Comparison of ENCODE assay signal across 8 cellular contexts in the genomic region with DNA sequence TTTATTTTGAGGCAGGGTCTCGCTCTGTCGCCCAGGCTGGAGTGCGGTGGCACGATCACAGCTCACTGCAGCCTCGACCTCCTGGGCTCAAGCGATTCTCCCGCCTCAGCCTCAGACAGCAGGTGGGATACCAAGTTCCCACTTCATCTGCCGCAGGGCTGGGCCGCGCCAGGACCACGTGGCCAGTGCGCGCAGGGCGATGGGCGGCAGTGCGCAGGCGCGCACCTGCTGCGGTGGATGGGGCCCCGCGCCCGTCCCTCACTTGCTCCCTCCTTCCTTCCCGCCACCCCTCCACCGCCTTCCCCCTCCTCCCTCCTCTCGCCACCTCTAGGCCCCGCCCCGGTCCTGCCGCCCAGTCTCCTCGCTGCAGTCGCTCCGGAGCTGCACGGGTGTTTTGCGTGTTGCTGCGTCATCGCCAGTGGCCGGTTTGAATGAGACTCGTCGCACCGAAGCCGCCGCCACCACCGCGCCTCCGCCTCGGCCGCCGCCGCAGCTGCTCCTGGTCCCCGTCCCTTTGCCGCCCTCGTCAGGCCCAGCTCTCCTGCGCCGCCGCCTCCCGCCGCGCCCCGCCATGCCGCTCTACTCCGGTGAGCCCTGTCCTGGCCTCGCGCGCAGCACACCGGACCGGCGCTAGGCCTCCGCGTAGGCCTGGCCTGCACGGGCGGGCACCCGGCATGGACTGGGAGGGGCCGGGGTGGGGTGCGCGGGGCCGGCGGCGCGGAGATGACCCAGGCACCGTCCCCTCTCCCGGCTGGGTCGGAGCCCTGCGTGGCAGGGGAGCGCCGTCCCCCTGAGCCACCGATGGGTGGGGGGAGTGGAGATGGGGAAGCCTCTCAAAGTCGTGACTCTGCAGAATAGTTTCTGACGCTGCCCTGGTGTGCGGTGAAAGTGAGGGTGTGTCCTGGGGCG. TPM values are rescaled to one million over a fixed set of nuclear protein-coding genes. Genes with fewer than 3 reads are reported as not detected.
DNase-seq lines count a peak whose midpoint lies in the region; ATAC-seq and TF ChIP-seq lines count a peak whose summit lies in the region.

Gene USP14, plus strand, starts transcription at position 430 of the 909 bp plus-strand sequence. Its CDS starts 142 bp downstream, at position 572.

- peak; percentile 94 for DNase-seq in DMS 273 treated with DMSO at 0.1 percent for 48 hours (lab: John Stamatoyannopoulos, UW)
- DNase-seq in HuH-7.5 (ENCODE audit: low spot score) = peak; percentile 91
- peak; percentile 96 for DNase-seq in activated CD8-positive, alpha-beta memory T cell treated with anti-CD3 and anti-CD28 coated beads, Interleukin-2, amount 50 U/mL, for 48 hours
- peak; percentile 94 for DNase-seq in endothelial cell (ENCODE audit: low spot score)
- DNase-seq in mesothelial cell of epicardium (ENCODE audit: low spot score in 2 of 2, unreplicated experiment in 2 of 2) = peak; percentile 95 to 96
- peak; percentile 95 to 98 for DNase-seq in stimulated activated CD8-positive, alpha-beta memory T cell treated with anti-CD3 and anti-CD28 coated beads, Interleukin-15, amount 100 ng/mL, for 4 hours (ENCODE audit: low read depth in 2 of 2)

- peak within 1 kb of the TSS; percentile 59 for H3K27ac ChIP-seq in OCI-LY3 (ENCODE audit: low read length)

- peak within 1 kb of the TSS; percentile 87; the same call in 1 of the 2 replicates for H2AFZ ChIP-seq in OCI-LY3 (ENCODE audit: low read depth, low read length)

- H3K79me2 ChIP-seq in OCI-LY3 (ENCODE audit: low read length) = peaks cover 51% of the 10 kb centered on the region

- H3K4me1 Mint-ChIP-seq in endothelial cell (ENCODE audit: unreplicated experiment) (peaks cover 7% of the 10 kb centered on the region), mesothelial cell of epicardium (peaks cover 17% of the 10 kb centered on the region)

- H3K4me3 Mint-ChIP-seq in endothelial cell (ENCODE audit: unreplicated experiment) (peak within 1 kb of the TSS; percentile 96), mesothelial cell of epicardium (peak within 1 kb of the TSS; percentile 90)

- H3K9me3 Mint-ChIP-seq in endothelial cell (ENCODE audit: unreplicated experiment) (no peaks in the 10 kb centered on the region), mesothelial cell of epicardium (no peaks in the 10 kb centered on the region)

- peak within 1 kb of the TSS; percentile 90 for H3K27ac Mint-ChIP-seq in endothelial cell (ENCODE audit: unreplicated experiment)
- H3K27ac Mint-ChIP-seq in mesothelial cell of epicardium = peak within 1 kb of the TSS; percentile 93

- ATAC-seq in GM21528 (IDR thresholded peaks at IDR 0.05; ENCODE audit: low FRiP score, unreplicated experiment) = peak; percentile 92

- H3K4me1 ChIP-seq in OCI-LY3 (ENCODE audit: low read length) = peaks cover 16% of the 10 kb centered on the region

- H3K36me3 Mint-ChIP-seq in endothelial cell (ENCODE audit: low read depth, unreplicated experiment) (peaks cover 4% of the 10 kb centered on the region), mesothelial cell of epicardium (peaks cover 7% of the 10 kb centered on the region)

- peaks cover 4% of the 10 kb centered on the region for H3K36me3 ChIP-seq in OCI-LY3 (replicated peaks; ENCODE audit: low read depth, low read length)

- peaks cover 21% of the 10 kb centered on the region for H4K20me1 ChIP-seq in OCI-LY3 (ENCODE audit: insufficient read depth, low read length)

- TF ChIP-seq CTCF in OCI-LY3 (IDR thresholded peaks at IDR 0.05; ENCODE audit: low read depth, low read length) (no peak), endothelial cell (IDR thresholded peaks at IDR 0.05; ENCODE audit: unreplicated experiment) (no peak), mesothelial cell of epicardium (IDR thresholded peaks at IDR 0.05; ENCODE audit: unreplicated experiment) (no peak)

- H3K27me3 Mint-ChIP-seq in endothelial cell (ENCODE audit: unreplicated experiment) = no peaks in the 10 kb centered on the region
- peaks cover 5% of the 10 kb centered on the region for H3K27me3 Mint-ChIP-seq in mesothelial cell of epicardium (ENCODE audit: low read depth)

- H3K27me3 ChIP-seq in OCI-LY3 (ENCODE audit: low read depth, low read length) = no peaks in the 10 kb centered on the region

- H3K4me3 ChIP-seq in OCI-LY3 (ENCODE audit: low read length) = peak within 1 kb of the TSS; percentile 95

- H3K9ac ChIP-seq in OCI-LY3 (ENCODE audit: low read length) = peak within 1 kb of the TSS; percentile 81

- H3K9me3 ChIP-seq in OCI-LY3 (ENCODE audit: insufficient read depth, low read length) = no peaks in the 10 kb centered on the region

- peak within 1 kb of the TSS; percentile 88 for H3K4me2 ChIP-seq in OCI-LY3 (ENCODE audit: low read length)

RNA-seq across cellular contexts. Expression of gene USP14, which starts in this region (rescaled TPM):
- total RNA-seq in endothelial cell (ENCODE audit: unreplicated experiment) = 60.1 TPM
- 54.7 to 57.1 TPM (median 55.2 TPM) in 3 replicates for total RNA-seq in mesothelial cell of epicardium

Comparison
In these comparisons a context has a peak if more than half of its experiments do, and no peak if none do; other contexts are left out.
1. Peak in every context shown above with its lines: DNase-seq, ATAC-seq, H3K4me3 ChIP-seq and H3K27ac ChIP-seq.